27 cellular contexts compared by ENCODE assay signal in genomic region chr10:114900658-114901057, GRCh38.
"Had no signal": no experiment of that assay in that cellular context is flagged by ENCODE, and none has a peak within 500 bp of the region (broad histone marks: within the 10 kb centered on the region; RNA-seq: fewer than 3 reads in every experiment).

No MANE protein-coding gene starts in this region.

- H3K27me3 ChIP-seq: stomach, suprapubic skin, testis, thyroid gland, tibial artery, tibial nerve, transverse colon, upper lobe of left lung, upper lobe of right lung, uterus, vagina had no signal

- ATAC-seq: stimulated activated effector memory CD8-positive, alpha-beta T cell treated with anti-CD3 and anti-CD28 coated beads, Interleukin-12 subunit alpha, Interleukin-12 subunit beta, amount 100 ng/mL, for 72 hours; stimulated activated memory B cell treated with anti-CD40 and anti-IgM and Interleukin-4, amounts not matched to agents 10 μg/mL and 1 μg/mL and 100 μg/mL, for 72 hours; stimulated activated naive B cell treated with anti-CD40 and anti-IgM and Interleukin-4, amounts not matched to agents 10 μg/mL and 1 μg/mL and 100 μg/mL, for 72 hours; stimulated activated naive CD8-positive, alpha-beta T cell treated with anti-CD3 and anti-CD28 coated beads, Interleukin-15, amount 100 ng/mL, for 72 hours; stimulated activated naive CD8-positive, alpha-beta T cell treated with anti-CD3 and anti-CD28 coated beads, Interleukin-15, Interleukin-2, amounts not matched to agents 100 U/mL and 50 U/mL, for 24 hours; upper lobe of right lung had no signal

- DNase-seq: stimulated activated CD4-positive, alpha-beta T cell treated with anti-CD3 and anti-CD28 coated beads, Interleukin-2, amount 100 ng/mL, for 48 hours; stimulated activated CD4-positive, alpha-beta T cell treated with anti-CD3 and anti-CD28 coated beads, Interleukin-4, amount 100 ng/mL, for 1 hour; stimulated activated CD4-positive, alpha-beta T cell treated with anti-CD3 and anti-CD28 coated beads, Interleukin-4, amount 100 ng/mL, for 24 hours; stimulated activated CD4-positive, alpha-beta T cell treated with anti-CD3 and anti-CD28 coated beads, Interleukin-4, amount 100 ng/mL, for 4 hours; stimulated activated CD8-positive, alpha-beta memory T cell treated with anti-CD3 and anti-CD28 coated beads, Interleukin-4, amount 100 ng/mL, for 48 hours; stimulated activated naive B cell treated with anti-CD40 and anti-IgM and Interleukin-4, amounts not matched to agents 10 μg/mL and 1 μg/mL and 100 μg/mL, for 72 hours; stimulated activated naive CD4-positive, alpha-beta T cell; stimulated activated naive CD4-positive, alpha-beta T cell treated with Interleukin-2 at 50 U/mL for 16 hours; stimulated activated naive CD8-positive, alpha-beta T cell treated with anti-CD3 and anti-CD28 coated beads, Interleukin-15, amount 100 ng/mL, for 72 hours; stimulated activated naive CD8-positive, alpha-beta T cell treated with anti-CD3 and anti-CD28 coated beads, Interleukin-15, Interleukin-2, amounts not matched to agents 100 U/mL and 50 U/mL, for 24 hours; stomach; substantia nigra; testis; thyroid gland; tibial artery; transverse colon; upper lobe of right lung; uterus had no signal

- H3K27ac Mint-ChIP-seq: stimulated activated effector memory CD8-positive, alpha-beta T cell treated with anti-CD3 and anti-CD28 coated beads, Interleukin-12 subunit alpha, Interleukin-12 subunit beta, amount 100 ng/mL, for 72 hours; stimulated activated memory B cell treated with anti-CD40 and anti-IgM and Interleukin-4, amounts not matched to agents 10 μg/mL and 1 μg/mL and 100 μg/mL, for 72 hours; stimulated activated naive B cell treated with anti-CD40 and anti-IgM and Interleukin-4, amounts not matched to agents 10 μg/mL and 1 μg/mL and 100 μg/mL, for 72 hours; stimulated activated naive CD8-positive, alpha-beta T cell treated with anti-CD3 and anti-CD28 coated beads, Interleukin-15, amount 100 ng/mL, for 72 hours; stimulated activated naive CD8-positive, alpha-beta T cell treated with anti-CD3 and anti-CD28 coated beads, Interleukin-15, Interleukin-2, amounts not matched to agents 100 ng/mL and 50 ng/mL, for 24 hours; type B pancreatic cell had no signal

- H3K4me1 ChIP-seq: stomach, suprapubic skin, testis, thyroid gland, tibial artery, tibial nerve, transverse colon, upper lobe of left lung, upper lobe of right lung, uterus, vagina had no signal

- H3K27me3 Mint-ChIP-seq: type B pancreatic cell had no signal

- H3K4me1 Mint-ChIP-seq: stimulated activated effector memory CD8-positive, alpha-beta T cell treated with anti-CD3 and anti-CD28 coated beads, Interleukin-12 subunit alpha, Interleukin-12 subunit beta, amount 100 ng/mL, for 72 hours; stimulated activated memory B cell treated with anti-CD40 and anti-IgM and Interleukin-4, amounts not matched to agents 10 μg/mL and 1 μg/mL and 100 μg/mL, for 72 hours; stimulated activated naive B cell treated with anti-CD40 and anti-IgM and Interleukin-4, amounts not matched to agents 10 μg/mL and 1 μg/mL and 100 μg/mL, for 72 hours; stimulated activated naive CD8-positive, alpha-beta T cell treated with anti-CD3 and anti-CD28 coated beads, Interleukin-15, amount 100 ng/mL, for 72 hours had no signal

- H3K4me3 ChIP-seq: stomach, suprapubic skin, testis, thoracic aorta, thyroid gland, tibial artery, tibial nerve, transverse colon, upper lobe of left lung, upper lobe of right lung, uterus, vagina had no signal

- H3K9me3 ChIP-seq: stomach, suprapubic skin, testis, thoracic aorta, thyroid gland, tibial artery, tibial nerve, transverse colon, upper lobe of left lung, upper lobe of right lung, uterus, vagina had no signal

- H3K4me3 Mint-ChIP-seq: stimulated activated effector memory CD8-positive, alpha-beta T cell treated with anti-CD3 and anti-CD28 coated beads, Interleukin-12 subunit alpha, Interleukin-12 subunit beta, amount 100 ng/mL, for 72 hours; stimulated activated memory B cell treated with anti-CD40 and anti-IgM and Interleukin-4, amounts not matched to agents 10 μg/mL and 1 μg/mL and 100 μg/mL, for 72 hours; stimulated activated naive B cell treated with anti-CD40 and anti-IgM and Interleukin-4, amounts not matched to agents 10 μg/mL and 1 μg/mL and 100 μg/mL, for 72 hours; stimulated activated naive CD8-positive, alpha-beta T cell treated with anti-CD3 and anti-CD28 coated beads, Interleukin-15, amount 100 ng/mL, for 72 hours; stimulated activated naive CD8-positive, alpha-beta T cell treated with anti-CD3 and anti-CD28 coated beads, Interleukin-15, Interleukin-2, amounts not matched to agents 100 ng/mL and 50 ng/mL, for 24 hours; type B pancreatic cell had no signal

- H3K27ac ChIP-seq: stomach, suprapubic skin, testis, thoracic aorta, thyroid gland, tibial artery, tibial nerve, transverse colon, upper lobe of left lung, upper lobe of right lung, uterus, vagina had no signal

- H3K36me3 Mint-ChIP-seq: stimulated activated effector memory CD8-positive, alpha-beta T cell treated with anti-CD3 and anti-CD28 coated beads, Interleukin-12 subunit alpha, Interleukin-12 subunit beta, amount 100 ng/mL, for 72 hours; stimulated activated memory B cell treated with anti-CD40 and anti-IgM and Interleukin-4, amounts not matched to agents 10 μg/mL and 1 μg/mL and 100 μg/mL, for 72 hours; stimulated activated naive B cell treated with anti-CD40 and anti-IgM and Interleukin-4, amounts not matched to agents 10 μg/mL and 1 μg/mL and 100 μg/mL, for 72 hours; type B pancreatic cell had no signal

- H3K36me3 ChIP-seq: stomach, suprapubic skin, thoracic aorta, thyroid gland, tibial artery, tibial nerve, transverse colon, upper lobe of left lung, upper lobe of right lung, uterus, vagina had no signal

- H3K9me3 Mint-ChIP-seq: stimulated activated effector memory CD8-positive, alpha-beta T cell treated with anti-CD3 and anti-CD28 coated beads, Interleukin-12 subunit alpha, Interleukin-12 subunit beta, amount 100 ng/mL, for 72 hours; stimulated activated memory B cell treated with anti-CD40 and anti-IgM and Interleukin-4, amounts not matched to agents 10 μg/mL and 1 μg/mL and 100 μg/mL, for 72 hours; stimulated activated naive B cell treated with anti-CD40 and anti-IgM and Interleukin-4, amounts not matched to agents 10 μg/mL and 1 μg/mL and 100 μg/mL, for 72 hours; stimulated activated naive CD8-positive, alpha-beta T cell treated with anti-CD3 and anti-CD28 coated beads, Interleukin-15, amount 100 ng/mL, for 72 hours; stimulated activated naive CD8-positive, alpha-beta T cell treated with anti-CD3 and anti-CD28 coated beads, Interleukin-15, Interleukin-2, amounts not matched to agents 100 ng/mL and 50 ng/mL, for 24 hours; type B pancreatic cell had no signal
